ENCODE assay signal across 13 cellular contexts in genomic region chr14:89324501-89325298, GRCh38.
A peak's percentile ranks its signal among the peaks of the same experiment; 100 is the strongest.
DNase-seq lines count a peak whose midpoint lies in the region; ATAC-seq, FAIRE-seq and TF ChIP-seq lines count a peak whose summit lies in the region.
"Had no signal": no experiment of that assay in that cellular context is flagged by ENCODE, and none has a peak within 500 bp of the region (broad histone marks: within the 10 kb centered on the region; RNA-seq: fewer than 3 reads in every experiment).

No MANE protein-coding gene starts in this region.

- H3K4me3 Mint-ChIP-seq in T-helper 1 cell treated with Interleukin-12 subunit alpha and Interleukin-12 subunit beta and Interleukin-4 antibody, amounts not matched to agents 30 μg/mL and 1 μg/mL, for 36 hours = peak overlapping the region; percentile 0

- DNase-seq in DND-41 = peak; percentile 57
- DNase-seq in GM19239 (ENCODE audit: insufficient read length, low spot score) = no peak
- no peak for DNase-seq in OCI-M2 (lab: John Stamatoyannopoulos, UW; ENCODE audit: unreplicated experiment)
- DNase-seq in Right ventricle myocardium inferior (ENCODE audit: missing footprints) = no peak
- DNase-seq in RCC 7860 (ENCODE audit: low spot score) = no peak
- DNase-seq: C1 segment of cervical spinal cord; Karpas-422; NCI-H446 treated with DMSO at 0.1 percent for 48 hours; stimulated activated CD4-positive, alpha-beta T cell treated with anti-CD3 and anti-CD28 coated beads, Interleukin-2, amount 100 ng/mL, for 24 hours had no signal

- no peak overlapping the region for H3K27ac ChIP-seq in DND-41 (ENCODE audit: low read length)
- H3K27ac ChIP-seq: SK-N-MC had no signal

- H3K9ac ChIP-seq in DND-41 (ENCODE audit: low read depth, low read length) = no peak overlapping the region

- no peak overlapping the region for H3K27ac Mint-ChIP-seq in T-helper 1 cell treated with Interleukin-12 subunit alpha and Interleukin-12 subunit beta and Interleukin-4 antibody, amounts not matched to agents 30 μg/mL and 1 μg/mL, for 36 hours

- peaks cover 21% of the 10 kb centered on the region for H3K4me1 ChIP-seq in DND-41 (ENCODE audit: insufficient read depth, low read length)

- intact Hi-C loops in Right ventricle myocardium inferior (cut with DNase I) = no loop called here

- ATAC-seq in DND-41 (ENCODE audit: insufficient read depth, low read depth) (peak; percentile 90), HG02870 (IDR thresholded peaks at IDR 0.05; ENCODE audit: unreplicated experiment) (peak; percentile 88), GM18873 (IDR thresholded peaks at IDR 0.05; ENCODE audit: low FRiP score, unreplicated experiment) (no peak), Right ventricle myocardium inferior (no peak)

- no peak overlapping the region for H2AFZ ChIP-seq in DND-41 (ENCODE audit: low read depth, low read length)

- peaks cover 7% of the 10 kb centered on the region for H3K9me3 Mint-ChIP-seq in T-helper 1 cell treated with Interleukin-12 subunit alpha and Interleukin-12 subunit beta and Interleukin-4 antibody, amounts not matched to agents 30 μg/mL and 1 μg/mL, for 36 hours

- no peaks in the 10 kb centered on the region for H3K27me3 Mint-ChIP-seq in T-helper 1 cell treated with Interleukin-12 subunit alpha and Interleukin-12 subunit beta and Interleukin-4 antibody, amounts not matched to agents 30 μg/mL and 1 μg/mL, for 36 hours (ENCODE audit: low read depth)

- peaks cover 36% of the 10 kb centered on the region for H3K4me1 Mint-ChIP-seq in T-helper 1 cell treated with Interleukin-12 subunit alpha and Interleukin-12 subunit beta and Interleukin-4 antibody, amounts not matched to agents 30 μg/mL and 1 μg/mL, for 36 hours (ENCODE audit: low read depth)

- H3K9me3 ChIP-seq in DND-41 (ENCODE audit: insufficient read depth, low read length, severe bottlenecking) = peaks cover 4% of the 10 kb centered on the region

- H3K36me3 Mint-ChIP-seq in T-helper 1 cell treated with Interleukin-12 subunit alpha and Interleukin-12 subunit beta and Interleukin-4 antibody, amounts not matched to agents 30 μg/mL and 1 μg/mL, for 36 hours (ENCODE audit: low read depth) = peaks cover 17% of the 10 kb centered on the region

- peaks cover 32% of the 10 kb centered on the region for H3K36me3 ChIP-seq in DND-41 (ENCODE audit: insufficient read depth, low read length)

- no peak overlapping the region for H3K4me3 ChIP-seq in DND-41 (ENCODE audit: low read depth in 1 of 2, low read length in 2 of 2)
- H3K4me3 ChIP-seq: SK-N-MC had no signal

- peaks cover 91% of the 10 kb centered on the region for H3K79me2 ChIP-seq in DND-41 (ENCODE audit: insufficient read depth, low read length)

- H3K27me3 ChIP-seq in DND-41 (ENCODE audit: insufficient read depth, low read length, poor library complexity) = no peaks in the 10 kb centered on the region

- no peak overlapping the region for H3K4me2 ChIP-seq in DND-41 (ENCODE audit: insufficient read depth, low read length)

- FAIRE-seq in GM19239 (lab: Jason Lieb, UNC) = peak; percentile 8
- FAIRE-seq in RCC 7860 (lab: Jason Lieb, UNC) = no peak

- H4K20me1 ChIP-seq in DND-41 (ENCODE audit: insufficient read depth, low read length) = peaks cover 48% of the 10 kb centered on the region

- no peak for TF ChIP-seq CTCF in DND-41 (IDR thresholded peaks at IDR 0.05; ENCODE audit: borderline replicate concordance, extremely low read depth, low read length, poor library complexity, severe bottlenecking)

Comparison
In these comparisons a context has a peak if more than half of its experiments do, and no peak if none do; other contexts are left out.
1. ATAC-seq: peak in DND-41 (single experiment) and HG02870 (single experiment); none in GM18873 (single experiment) and Right ventricle myocardium inferior (single experiment).